ENCODE assay signal across 13 cellular contexts in genomic region chrX:107700317-107700774, GRCh38.
A peak's percentile ranks its signal among the peaks of the same experiment; 100 is the strongest.
DNase-seq lines count a peak whose midpoint lies in the region; ATAC-seq and TF ChIP-seq lines count a peak whose summit lies in the region.
"Had no signal": no experiment of that assay in that cellular context is flagged by ENCODE, and none has a peak within 500 bp of the region (broad histone marks: within the 10 kb centered on the region; RNA-seq: fewer than 3 reads in every experiment).

No MANE protein-coding gene starts in this region.

- DNase-seq in ELF-1 (ENCODE audit: low read depth, low spot score): peak; percentile 22
- DNase-seq in RWPE2 (ENCODE audit: low spot score): no peak
- DNase-seq in prostate gland (ENCODE audit: low spot score): no peak
- DNase-seq in activated CD4-positive, CD25-positive, alpha-beta regulatory T cell (lab: John Stamatoyannopoulos, UW): no peak
- DNase-seq in activated CD8-positive, alpha-beta memory T cell treated with anti-CD3 and anti-CD28 coated beads, Interleukin-2, amount 10 ng/mL, durations not matched to agents 7 days and 5 days: no peak
- DNase-seq: activated CD4-positive, alpha-beta T cell treated with anti-CD3 and anti-CD28 coated beads for 48 hours; DMS79 treated with DMSO at 0.1 percent for 48 hours; H9; NCI-H1436 treated with DMSO at 0.1 percent for 48 hours; stimulated activated CD4-positive, alpha-beta T cell treated with anti-CD3 and anti-CD28 coated beads, Interleukin-12 subunit alpha, Interleukin-12 subunit beta, amount 100 ng/mL, for 4 hours had no signal

- 52 to 80% methylated on average over 1 to 2 of the region's 4 CpGs for WGBS in gastroesophageal sphincter (ENCODE audit: low coverage in 1 of 2), 2 donors
- WGBS in prostate gland: 0% methylated on average over 4 of the region's 4 CpGs

- H3K27me3 ChIP-seq in RWPE2 (ENCODE audit: insufficient read depth, poor library complexity, severe bottlenecking): no peaks in the 10 kb centered on the region
- no peaks in the 10 kb centered on the region for H3K27me3 ChIP-seq in gastroesophageal sphincter
- no peaks in the 10 kb centered on the region for H3K27me3 ChIP-seq in prostate gland (replicated peaks; ENCODE audit: insufficient read depth)

- intact Hi-C loops in prostate gland (cut with DNase I): no loop called here

- no peak overlapping the region for H3K4me3 Mint-ChIP-seq in activated CD8-positive, alpha-beta memory T cell treated with anti-CD3 and anti-CD28 coated beads, Interleukin-2, amount 10 ng/mL, durations not matched to agents 7 days and 5 days
- H3K4me3 Mint-ChIP-seq: H9 had no signal

- CTCF ChIA-PET in activated CD8-positive, alpha-beta memory T cell treated with anti-CD3 and anti-CD28 coated beads, Interleukin-2, amount 10 ng/mL, durations not matched to agents 7 days and 5 days (lab: Charles Lee): interaction anchor here (1.4 to 1.9 kb wide), 3 partner anchors 9 to 27 kb away, joined by 4 to 7 read pairs (median 4); no protein-coding TSS in a partner anchor

- ATAC-seq in RWPE2 (ENCODE audit: low read depth) (peak; percentile 84), gastroesophageal sphincter (peak; percentile 95), HG03565 (IDR thresholded peaks at IDR 0.05; ENCODE audit: unreplicated experiment) (no peak), HG03442 (IDR thresholded peaks at IDR 0.05; ENCODE audit: unreplicated experiment) (no peak)
- no peak for ATAC-seq in activated CD8-positive, alpha-beta memory T cell treated with anti-CD3 and anti-CD28 coated beads, Interleukin-2, amount 10 ng/mL, durations not matched to agents 7 days and 5 days

- no peaks in the 10 kb centered on the region for H3K36me3 ChIP-seq in RWPE2 (ENCODE audit: low read depth)
- no peaks in the 10 kb centered on the region for H3K36me3 ChIP-seq in gastroesophageal sphincter
- H3K36me3 ChIP-seq in prostate gland: no peaks in the 10 kb centered on the region

- H3K27ac ChIP-seq in RWPE2 (ENCODE audit: poor library complexity, severe bottlenecking): peak overlapping the region; percentile 40
- peak overlapping the region; percentile 63 to 72 (median 70) for H3K27ac ChIP-seq in gastroesophageal sphincter
- peak overlapping the region; percentile 26 to 31 for H3K27ac ChIP-seq in prostate gland

- H3K27ac Mint-ChIP-seq in activated CD8-positive, alpha-beta memory T cell treated with anti-CD3 and anti-CD28 coated beads, Interleukin-2, amount 10 ng/mL, durations not matched to agents 7 days and 5 days: no peak overlapping the region

- TF ChIP-seq POLR2A in gastroesophageal sphincter (IDR thresholded peaks at IDR 0.05) (no peak), prostate gland (IDR thresholded peaks at IDR 0.05) (no peak)

- H3K27me3 Mint-ChIP-seq in activated CD8-positive, alpha-beta memory T cell treated with anti-CD3 and anti-CD28 coated beads, Interleukin-2, amount 10 ng/mL, durations not matched to agents 7 days and 5 days: peaks cover 2% of the 10 kb centered on the region

- H3K4me1 Mint-ChIP-seq in activated CD8-positive, alpha-beta memory T cell treated with anti-CD3 and anti-CD28 coated beads, Interleukin-2, amount 10 ng/mL, durations not matched to agents 7 days and 5 days: peaks cover 8% of the 10 kb centered on the region

- no peaks in the 10 kb centered on the region for H3K36me3 Mint-ChIP-seq in activated CD8-positive, alpha-beta memory T cell treated with anti-CD3 and anti-CD28 coated beads, Interleukin-2, amount 10 ng/mL, durations not matched to agents 7 days and 5 days

- TF ChIP-seq EP300 in gastroesophageal sphincter (IDR thresholded peaks at IDR 0.05): no peak

- H3K9me3 ChIP-seq in RWPE2 (ENCODE audit: severe bottlenecking) (no peaks in the 10 kb centered on the region), gastroesophageal sphincter (no peaks in the 10 kb centered on the region), prostate gland (no peaks in the 10 kb centered on the region)

- H3K9me3 Mint-ChIP-seq in activated CD8-positive, alpha-beta memory T cell treated with anti-CD3 and anti-CD28 coated beads, Interleukin-2, amount 10 ng/mL, durations not matched to agents 7 days and 5 days (ENCODE audit: low read depth): no peaks in the 10 kb centered on the region

- no peak overlapping the region for H3K4me3 ChIP-seq in RWPE2 (ENCODE audit: severe bottlenecking)
- no peak overlapping the region for H3K4me3 ChIP-seq in gastroesophageal sphincter
- H3K4me3 ChIP-seq in prostate gland: no peak overlapping the region

- H3K4me1 ChIP-seq in RWPE2 (ENCODE audit: insufficient read depth, poor library complexity, severe bottlenecking) (peaks cover 9% of the 10 kb centered on the region), gastroesophageal sphincter (peaks cover 0 to 18% (median 3%) of the 10 kb centered on the region in 3 donors), prostate gland (replicated peaks) (no peaks in the 10 kb centered on the region)

- TF ChIP-seq CTCF in RWPE2 (IDR thresholded peaks at IDR 0.05; ENCODE audit: poor library complexity, severe bottlenecking) (no peak), gastroesophageal sphincter (IDR thresholded peaks at IDR 0.05) (no peak), prostate gland (IDR thresholded peaks at IDR 0.05) (no peak)

Comparison
In these comparisons a context has a peak if more than half of its experiments do, and no peak if none do; other contexts are left out.
1. ATAC-seq: peak in RWPE2 (single experiment) and gastroesophageal sphincter (single experiment); none in HG03565 (single experiment), HG03442 (single experiment) and activated CD8-positive, alpha-beta memory T cell treated with anti-CD3 and anti-CD28 coated beads, Interleukin-2, amount 10 ng/mL, durations not matched to agents 7 days and 5 days (single experiment).
2. Peak in every context shown above with its lines, with median percentiles within 50 percentile points of each other: H3K27ac ChIP-seq.